In genomic region chr15:25613113-25613512, GRCh38 we compare ENCODE assay signal across 25 cellular contexts.
DNase-seq lines count a peak whose midpoint lies in the region; ATAC-seq, FAIRE-seq and TF ChIP-seq lines count a peak whose summit lies in the region.
"Had no signal": no experiment of that assay in that cellular context is flagged by ENCODE, and none has a peak within 500 bp of the region (broad histone marks: within the 10 kb centered on the region; RNA-seq: fewer than 3 reads in every experiment).

No MANE protein-coding gene starts in this region.

- H3K4me3 Mint-ChIP-seq in neural progenitor cell = no peak overlapping the region
- H3K4me3 Mint-ChIP-seq: CD14-positive monocyte; CD4-positive, alpha-beta T cell; CD8-positive, alpha-beta memory T cell; H9 had no signal

- H3K4me3 ChIP-seq in heart left ventricle (no peak overlapping the region), neural progenitor cell (no peak overlapping the region)
- H3K4me3 ChIP-seq: BLaER1 treated with 17β-estradiol and CSF1 and Interleukin-3, amounts not matched to agents 10 nM and 100 nM; GM12878; GM23248 had no signal

- no peaks in the 10 kb centered on the region for H4K20me1 ChIP-seq in neural progenitor cell (ENCODE audit: low read depth)
- H4K20me1 ChIP-seq: BLaER1 treated with 17β-estradiol and CSF1 and Interleukin-3, amounts not matched to agents 10 nM and 100 nM had no signal

- H2AFZ ChIP-seq in neural progenitor cell (replicated peaks) = peak overlapping the region; percentile 72
- H2AFZ ChIP-seq: GM23248 had no signal

- no peak for DNase-seq in heart left ventricle
- DNase-seq in Right ventricle myocardium inferior (ENCODE audit: missing footprints) = no peak
- DNase-seq in kidney glomerular epithelial cell (lab: John Stamatoyannopoulos, UW) = peak; percentile 19
- no peak for DNase-seq in neural progenitor cell (ENCODE audit: low spot score)
- no peak for DNase-seq in SHP77 (lab: John Stamatoyannopoulos, UW)
- no peak for DNase-seq in AG08395 (ENCODE audit: low spot score)
- no peak for DNase-seq in RCC 7860 (ENCODE audit: low spot score)
- DNase-seq: AML-193; BE2C; CD4-positive, alpha-beta T cell; CD8-positive, alpha-beta memory T cell; DMS 273 treated with DMSO at 0.1 percent for 48 hours; DMS79; EL; GDM1; GM23248; H9 had no signal

- no peak overlapping the region for H3K9ac ChIP-seq in neural progenitor cell
- H3K9ac ChIP-seq: BLaER1 treated with 17β-estradiol and CSF1 and Interleukin-3, amounts not matched to agents 10 nM and 100 nM; GM23248 had no signal

- H3K4me1 ChIP-seq in heart left ventricle (no peaks in the 10 kb centered on the region), neural progenitor cell (peaks cover 7% of the 10 kb centered on the region)
- H3K4me1 ChIP-seq: BE2C; BLaER1 treated with 17β-estradiol and CSF1 and Interleukin-3, amounts not matched to agents 10 nM and 100 nM had no signal

- no peak for TF ChIP-seq POLR2A in heart left ventricle (IDR thresholded peaks at IDR 0.05)

- H3K27ac ChIP-seq in heart left ventricle (no peak overlapping the region), neural progenitor cell (no peak overlapping the region)
- H3K27ac ChIP-seq: 22Rv1; BLaER1 treated with 17β-estradiol and CSF1 and Interleukin-3, amounts not matched to agents 10 nM and 100 nM; GM23248 had no signal

- FAIRE-seq in RCC 7860 (lab: Jason Lieb, UNC) = no peak
- FAIRE-seq: A204.1, D721Med, GM12878, GM19239 had no signal

- H3K9me3 Mint-ChIP-seq in neural progenitor cell = no peaks in the 10 kb centered on the region
- H3K9me3 Mint-ChIP-seq: H9 had no signal

- H3K79me2 ChIP-seq in neural progenitor cell (ENCODE audit: low read depth) = no peaks in the 10 kb centered on the region

- H3K27me3 ChIP-seq in heart left ventricle = no peaks in the 10 kb centered on the region
- no peaks in the 10 kb centered on the region for H3K27me3 ChIP-seq in neural progenitor cell
- H3K27me3 ChIP-seq: BE2C; BLaER1 treated with 17β-estradiol and CSF1 and Interleukin-3, amounts not matched to agents 10 nM and 100 nM had no signal

- no peaks in the 10 kb centered on the region for H3K36me3 Mint-ChIP-seq in neural progenitor cell
- H3K36me3 Mint-ChIP-seq: CD14-positive monocyte; CD8-positive, alpha-beta memory T cell had no signal

- H3K27ac Mint-ChIP-seq in neural progenitor cell = peak overlapping the region; percentile 32
- H3K27ac Mint-ChIP-seq: CD14-positive monocyte; CD4-positive, alpha-beta T cell; H9 had no signal

- peaks cover 6% of the 10 kb centered on the region for H3K27me3 Mint-ChIP-seq in neural progenitor cell (ENCODE audit: insufficient read depth, low read depth)
- H3K27me3 Mint-ChIP-seq: CD4-positive, alpha-beta T cell had no signal

- H3K9me3 ChIP-seq in heart left ventricle (no peaks in the 10 kb centered on the region), neural progenitor cell (ENCODE audit: low read depth) (no peaks in the 10 kb centered on the region)
- H3K9me3 ChIP-seq: BE2C; BLaER1 treated with 17β-estradiol and CSF1 and Interleukin-3, amounts not matched to agents 10 nM and 100 nM had no signal

- peak; percentile 22 to 57 (median 46) for ATAC-seq in heart left ventricle
- no peak for ATAC-seq in Right ventricle myocardium inferior
- ATAC-seq: GM12878, HCT116 had no signal

- 40 to 69% (median 67%) methylated on average over 7 to 10 of the region's 10 CpGs for WGBS in heart left ventricle, 4 donors

- H3K4me2 ChIP-seq in neural progenitor cell = no peak overlapping the region
- H3K4me2 ChIP-seq: BLaER1 treated with 17β-estradiol and CSF1 and Interleukin-3, amounts not matched to agents 10 nM and 100 nM had no signal

- TF ChIP-seq CTCF in heart left ventricle (IDR thresholded peaks at IDR 0.05) (no peak), neural progenitor cell (IDR thresholded peaks at IDR 0.05) (no peak)

- H3F3A ChIP-seq in neural progenitor cell (ENCODE audit: low read depth) = no peaks in the 10 kb centered on the region

- intact Hi-C loops in heart left ventricle (cut with DNase I) = no loop called here
- intact Hi-C loops in Right ventricle myocardium inferior (cut with DNase I) = no loop called here

- H3K36me3 ChIP-seq in heart left ventricle (no peaks in the 10 kb centered on the region), neural progenitor cell (no peaks in the 10 kb centered on the region)
- H3K36me3 ChIP-seq: BE2C; BLaER1 treated with 17β-estradiol and CSF1 and Interleukin-3, amounts not matched to agents 10 nM and 100 nM had no signal

- H3K4me1 Mint-ChIP-seq in neural progenitor cell = peaks cover 2% of the 10 kb centered on the region
- H3K4me1 Mint-ChIP-seq: CD14-positive monocyte; CD8-positive, alpha-beta memory T cell had no signal
